Comparison of ENCODE assay signal across 3 cellular contexts in genomic region chr5:155629597-155629996, GRCh38.
"Had no signal": no experiment of that assay in that cellular context is flagged by ENCODE, and none has a peak within 500 bp of the region (broad histone marks: within the 10 kb centered on the region; RNA-seq: fewer than 3 reads in every experiment).

No MANE protein-coding gene starts in this region.

- DNase-seq: GDM1, GF-D8 had no signal

- ATAC-seq: GM12878 had no signal
